Comparison of ENCODE assay signal across 40 cellular contexts in genomic region chr1:28684937-28685336, GRCh38. TPM values are rescaled to one million over a fixed set of nuclear protein-coding genes. Genes with fewer than 3 reads are reported as not detected.
"Had no signal": no experiment of that assay in that cellular context is flagged by ENCODE, and none has a peak within 500 bp of the region (broad histone marks: within the 10 kb centered on the region; RNA-seq: fewer than 3 reads in every experiment).

No MANE protein-coding gene starts in this region.

- H3K27ac ChIP-seq: ascending aorta, cardiac muscle cell, VCaP had no signal

- H3K27ac Mint-ChIP-seq: activated CD4-positive, alpha-beta memory T cell treated with anti-CD3 and anti-CD28 coated beads, Interleukin-2, amount 10 ng/mL, durations not matched to agents 7 days and 5 days; activated CD4-positive, alpha-beta T cell treated with anti-CD3 and anti-CD28 coated beads for 36 hours; activated CD4-positive, alpha-beta T cell treated with anti-CD3 and anti-CD28 coated beads, Interleukin-2, amount 10 ng/mL, durations not matched to agents 7 days and 5 days; activated CD8-positive, alpha-beta memory T cell treated with anti-CD3 and anti-CD28 coated beads, Interleukin-2, amount 10 ng/mL, durations not matched to agents 7 days and 5 days; activated CD8-positive, alpha-beta T cell treated with anti-CD3 and anti-CD28 coated beads, Interleukin-2, amount 10 ng/mL, durations not matched to agents 7 days and 5 days; activated naive CD4-positive, alpha-beta T cell treated with anti-CD3 and anti-CD28 coated beads, Interleukin-2, amount 10 ng/mL, durations not matched to agents 7 days and 5 days; activated naive CD4-positive, alpha-beta T cell treated with anti-CD3 and anti-CD28 coated beads, Interleukin-2, amount 50 U/mL, for 24 hours; activated naive CD8-positive, alpha-beta T cell; activated naive CD8-positive, alpha-beta T cell treated with anti-CD3 and anti-CD28 coated beads, Interleukin-2, amount 10 ng/mL, durations not matched to agents 7 days and 5 days; activated naive CD8-positive, alpha-beta T cell treated with anti-CD3 and anti-CD28 coated beads, Interleukin-2, amount 50 U/mL, for 24 hours; activated T-cell treated with anti-CD3 and anti-CD28 coated beads, Interleukin-2, amount 50 U/mL, for 24 hours; activated T-helper 2 cell treated with anti-CD3 and anti-CD28 coated beads, Interferon-gamma antibody, Interleukin-2, Interleukin-4, amounts not matched to agents 10 μg/mL and 5 μg/mL and 100 μg/mL, durations not matched to agents 14 hours and 24 hours and 36 hours; T-cell had no signal

- H3K9me3 ChIP-seq: ascending aorta had no signal

- H3K4me1 ChIP-seq: ascending aorta had no signal

- DNase-seq: activated CD4-positive, alpha-beta memory T cell treated with anti-CD3 and anti-CD28 coated beads, Interleukin-2, amount 10 ng/mL, durations not matched to agents 7 days and 5 days; activated CD4-positive, alpha-beta T cell treated with anti-CD3 and anti-CD28 coated beads for 1 hour; activated CD4-positive, alpha-beta T cell treated with anti-CD3 and anti-CD28 coated beads for 36 hours; activated CD4-positive, alpha-beta T cell treated with anti-CD3 and anti-CD28 coated beads for 48 hours; activated CD4-positive, alpha-beta T cell treated with anti-CD3 and anti-CD28 coated beads, Interleukin-2, amount 10 ng/mL, durations not matched to agents 7 days and 5 days; activated CD4-positive, alpha-beta T cell treated with anti-CD3 and anti-CD28 coated beads, Interleukin-2, amount 50 U/mL, for 48 hours; activated CD4-positive, CD25-positive, alpha-beta regulatory T cell; activated CD8-positive, alpha-beta memory T cell treated with anti-CD3 and anti-CD28 coated beads for 24 hours; activated CD8-positive, alpha-beta memory T cell treated with anti-CD3 and anti-CD28 coated beads, Interleukin-2, amount 10 ng/mL, durations not matched to agents 7 days and 5 days; activated CD8-positive, alpha-beta memory T cell treated with anti-CD3 and anti-CD28 coated beads, Interleukin-2, amount 50 U/mL, for 48 hours; activated CD8-positive, alpha-beta T cell treated with anti-CD3 and anti-CD28 coated beads, Interleukin-2, amount 10 ng/mL, durations not matched to agents 7 days and 5 days; activated effector memory CD4-positive, alpha-beta T cell treated with Interleukin-2 at 50 U/mL for 16 hours; activated gamma-delta T cell; activated naive CD4-positive, alpha-beta T cell treated with anti-CD3 and anti-CD28 coated beads, Interleukin-2, amount 10 ng/mL, durations not matched to agents 7 days and 5 days; activated naive CD4-positive, alpha-beta T cell treated with Interleukin-2 at 50 U/mL for 16 hours; activated naive CD8-positive, alpha-beta T cell treated with anti-CD3 and anti-CD28 coated beads, Interleukin-2, amount 10 ng/mL, durations not matched to agents 7 days and 5 days; activated naive CD8-positive, alpha-beta T cell treated with anti-CD3 and anti-CD28 coated beads, Interleukin-2, amount 50 U/mL, for 24 hours; activated T-cell treated with anti-CD3 and anti-CD28 coated beads, Interleukin-2, amount 50 U/mL, for 24 hours; activated T-cell treated with anti-CD3 and anti-CD28 coated beads, Interleukin-2, amount 50 U/mL, for 48 hours; amygdala; anterior cingulate cortex; caudate nucleus; cerebellar nuclear complex; T-cell; T-helper 17 cell; T1000 had no signal

- H3K9me3 Mint-ChIP-seq: activated CD4-positive, alpha-beta memory T cell treated with anti-CD3 and anti-CD28 coated beads, Interleukin-2, amount 10 ng/mL, durations not matched to agents 7 days and 5 days; activated CD4-positive, alpha-beta T cell treated with anti-CD3 and anti-CD28 coated beads, Interleukin-2, amount 10 ng/mL, durations not matched to agents 7 days and 5 days; activated naive CD4-positive, alpha-beta T cell treated with anti-CD3 and anti-CD28 coated beads, Interleukin-2, amount 10 ng/mL, durations not matched to agents 7 days and 5 days; activated naive CD4-positive, alpha-beta T cell treated with anti-CD3 and anti-CD28 coated beads, Interleukin-2, amount 50 U/mL, for 24 hours; activated naive CD8-positive, alpha-beta T cell treated with anti-CD3 and anti-CD28 coated beads, Interleukin-2, amount 10 ng/mL, durations not matched to agents 7 days and 5 days; activated naive CD8-positive, alpha-beta T cell treated with anti-CD3 and anti-CD28 coated beads, Interleukin-2, amount 50 U/mL, for 24 hours; activated T-cell treated with anti-CD3 and anti-CD28 coated beads, Interleukin-2, amount 50 U/mL, for 24 hours; activated T-helper 2 cell treated with anti-CD3 and anti-CD28 coated beads, Interferon-gamma antibody, Interleukin-2, Interleukin-4, amounts not matched to agents 10 μg/mL and 5 μg/mL and 100 μg/mL, durations not matched to agents 14 hours and 24 hours and 36 hours; brain; central memory CD8-positive, alpha-beta T cell; T-cell had no signal

- H3K27me3 ChIP-seq: ascending aorta, cardiac muscle cell had no signal

- H3K27me3 Mint-ChIP-seq: activated CD4-positive, alpha-beta memory T cell treated with anti-CD3 and anti-CD28 coated beads, Interleukin-2, amount 10 ng/mL, durations not matched to agents 7 days and 5 days; activated CD4-positive, alpha-beta T cell treated with anti-CD3 and anti-CD28 coated beads for 36 hours; activated CD4-positive, alpha-beta T cell treated with anti-CD3 and anti-CD28 coated beads, Interleukin-2, amount 10 ng/mL, durations not matched to agents 7 days and 5 days; activated CD8-positive, alpha-beta memory T cell treated with anti-CD3 and anti-CD28 coated beads, Interleukin-2, amount 10 ng/mL, durations not matched to agents 7 days and 5 days; activated naive CD4-positive, alpha-beta T cell treated with anti-CD3 and anti-CD28 coated beads, Interleukin-2, amount 10 ng/mL, durations not matched to agents 7 days and 5 days; activated naive CD4-positive, alpha-beta T cell treated with anti-CD3 and anti-CD28 coated beads, Interleukin-2, amount 50 U/mL, for 24 hours; activated naive CD8-positive, alpha-beta T cell; activated naive CD8-positive, alpha-beta T cell treated with anti-CD3 and anti-CD28 coated beads, Interleukin-2, amount 10 ng/mL, durations not matched to agents 7 days and 5 days; activated naive CD8-positive, alpha-beta T cell treated with anti-CD3 and anti-CD28 coated beads, Interleukin-2, amount 50 U/mL, for 24 hours; activated T-cell treated with anti-CD3 and anti-CD28 coated beads, Interleukin-2, amount 50 U/mL, for 24 hours; brain; central memory CD8-positive, alpha-beta T cell; T-cell; T-helper 17 cell had no signal

- H3K4me3 ChIP-seq: ascending aorta, cardiac muscle cell had no signal

- ATAC-seq: activated CD4-positive, alpha-beta T cell treated with anti-CD3 and anti-CD28 coated beads for 36 hours; activated CD4-positive, CD25-positive, alpha-beta regulatory T cell treated with anti-CD3 and anti-CD28 coated beads, Interleukin-2, amount 50 U/mL, for 24 hours; activated CD8-positive, alpha-beta memory T cell treated with anti-CD3 and anti-CD28 coated beads, Interleukin-2, amount 10 ng/mL, durations not matched to agents 7 days and 5 days; activated CD8-positive, alpha-beta T cell treated with anti-CD3 and anti-CD28 coated beads, Interleukin-2, amount 10 ng/mL, durations not matched to agents 7 days and 5 days; activated naive CD8-positive, alpha-beta T cell treated with anti-CD3 and anti-CD28 coated beads, Interleukin-2, amount 50 U/mL, for 24 hours; T-cell; T-helper 17 cell had no signal

- H3K4me1 Mint-ChIP-seq: activated CD4-positive, alpha-beta T cell treated with anti-CD3 and anti-CD28 coated beads for 36 hours; activated naive CD4-positive, alpha-beta T cell treated with anti-CD3 and anti-CD28 coated beads, Interleukin-2, amount 10 ng/mL, durations not matched to agents 7 days and 5 days; brain had no signal

- H3K4me3 Mint-ChIP-seq: activated CD4-positive, alpha-beta memory T cell treated with anti-CD3 and anti-CD28 coated beads, Interleukin-2, amount 10 ng/mL, durations not matched to agents 7 days and 5 days; activated CD4-positive, alpha-beta T cell treated with anti-CD3 and anti-CD28 coated beads for 36 hours; activated CD4-positive, alpha-beta T cell treated with anti-CD3 and anti-CD28 coated beads, Interleukin-2, amount 10 ng/mL, durations not matched to agents 7 days and 5 days; activated CD8-positive, alpha-beta memory T cell treated with anti-CD3 and anti-CD28 coated beads, Interleukin-2, amount 10 ng/mL, durations not matched to agents 7 days and 5 days; activated CD8-positive, alpha-beta T cell treated with anti-CD3 and anti-CD28 coated beads, Interleukin-2, amount 10 ng/mL, durations not matched to agents 7 days and 5 days; activated naive CD4-positive, alpha-beta T cell treated with anti-CD3 and anti-CD28 coated beads, Interleukin-2, amount 10 ng/mL, durations not matched to agents 7 days and 5 days; activated naive CD4-positive, alpha-beta T cell treated with anti-CD3 and anti-CD28 coated beads, Interleukin-2, amount 50 U/mL, for 24 hours; activated naive CD8-positive, alpha-beta T cell; activated naive CD8-positive, alpha-beta T cell treated with anti-CD3 and anti-CD28 coated beads, Interleukin-2, amount 10 ng/mL, durations not matched to agents 7 days and 5 days; activated naive CD8-positive, alpha-beta T cell treated with anti-CD3 and anti-CD28 coated beads, Interleukin-2, amount 50 U/mL, for 24 hours; activated T-cell treated with anti-CD3 and anti-CD28 coated beads, Interleukin-2, amount 50 U/mL, for 24 hours; brain; central memory CD8-positive, alpha-beta T cell; T-cell; T-helper 17 cell had no signal

RNA-seq across cellular contexts. Expression of gene RNU11, which starts 36.5 kb away (rescaled TPM):
- total RNA-seq: activated CD4-positive, alpha-beta memory T cell treated with anti-CD3 and anti-CD28 coated beads, Interleukin-2, amount 10 ng/mL, durations not matched to agents 7 days and 5 days; activated CD4-positive, alpha-beta T cell treated with anti-CD3 and anti-CD28 coated beads for 36 hours; activated CD4-positive, alpha-beta T cell treated with anti-CD3 and anti-CD28 coated beads, Interleukin-2, amount 10 ng/mL, durations not matched to agents 7 days and 5 days; activated CD8-positive, alpha-beta memory T cell treated with anti-CD3 and anti-CD28 coated beads, Interleukin-2, amount 10 ng/mL, durations not matched to agents 7 days and 5 days; activated CD8-positive, alpha-beta T cell treated with anti-CD3 and anti-CD28 coated beads, Interleukin-2, amount 10 ng/mL, durations not matched to agents 7 days and 5 days; activated naive CD8-positive, alpha-beta T cell treated with anti-CD3 and anti-CD28 coated beads, Interleukin-2, amount 10 ng/mL, durations not matched to agents 7 days and 5 days; activated T-helper 2 cell treated with anti-CD3 and anti-CD28 coated beads, Interferon-gamma antibody, Interleukin-2, Interleukin-4, amounts not matched to agents 10 μg/mL and 5 μg/mL and 100 μg/mL, durations not matched to agents 14 hours and 24 hours and 36 hours; ascending aorta; bronchial epithelial cell; cardiac muscle cell; chondrocyte; T-cell; T-helper 1 cell treated with Interleukin-12 subunit alpha and Interleukin-12 subunit beta and Interleukin-4 antibody, amounts not matched to agents 30 ng/mL and 1 ng/mL, for 36 hours; T-helper 17 cell; T-helper 2 cell treated with Interferon-gamma antibody and Interleukin-4, amounts not matched to agents 100 ng/mL and 5 ng/mL, for 36 hours had no signal
- polyA plus RNA-seq: adipose tissue, cardiac muscle cell had no signal
